ENCODE assay signal across 2 cellular contexts in genomic region chr4:3045500-3045850, GRCh38.
TF ChIP-seq lines count a peak whose summit lies in the region.

No MANE protein-coding gene starts in this region.

TF ChIP-seq in A549, 52 proteins besides CTCF, POLR2A, EP300 and RAD21 (continued from another document):
- TF ChIP-seq REST (IDR thresholded peaks at IDR 0.05) = no peak

TF ChIP-seq in SK-N-SH, 30 proteins besides CTCF, POLR2A, EP300 and RAD21 (continued from another document):
- no peak for TF ChIP-seq TEAD4 (IDR thresholded peaks at IDR 0.05; ENCODE audit: borderline replicate concordance, insufficient read depth)
- no peak for TF ChIP-seq JUND (IDR thresholded peaks at IDR 0.05)
- TF ChIP-seq EZH2phosphoT487 (IDR thresholded peaks at IDR 0.05; ENCODE audit: borderline replicate concordance, low read depth) = no peak
- no peak for TF ChIP-seq SMC3 (IDR thresholded peaks at IDR 0.05; ENCODE audit: low read depth, low read length)
- no peak for TF ChIP-seq USF1 (IDR thresholded peaks at IDR 0.05; ENCODE audit: borderline replicate concordance, low read depth)
- no peak for TF ChIP-seq MAX (IDR thresholded peaks at IDR 0.05; ENCODE audit: low read depth)
- no peak for TF ChIP-seq IRF3 (IDR thresholded peaks at IDR 0.05; ENCODE audit: low read depth, low read length)
- no peak for TF ChIP-seq FOSL2 (IDR thresholded peaks at IDR 0.05; ENCODE audit: borderline replicate concordance, low read depth)
- no peak for TF ChIP-seq NRF1 (IDR thresholded peaks at IDR 0.05; ENCODE audit: low read depth, low read length)
- no peak for TF ChIP-seq MXI1 (IDR thresholded peaks at IDR 0.05; ENCODE audit: low read depth, low read length)
- TF ChIP-seq GABPA (IDR thresholded peaks at IDR 0.05; ENCODE audit: low read depth) = no peak
- TF ChIP-seq SIN3A (IDR thresholded peaks at IDR 0.05; ENCODE audit: borderline replicate concordance, low read depth, low read length) = no peak
- no peak for TF ChIP-seq PBX3 (IDR thresholded peaks at IDR 0.05)
TF ChIP-seq in SK-N-SH: peak in this region for 0.
